In the genomic region with DNA sequence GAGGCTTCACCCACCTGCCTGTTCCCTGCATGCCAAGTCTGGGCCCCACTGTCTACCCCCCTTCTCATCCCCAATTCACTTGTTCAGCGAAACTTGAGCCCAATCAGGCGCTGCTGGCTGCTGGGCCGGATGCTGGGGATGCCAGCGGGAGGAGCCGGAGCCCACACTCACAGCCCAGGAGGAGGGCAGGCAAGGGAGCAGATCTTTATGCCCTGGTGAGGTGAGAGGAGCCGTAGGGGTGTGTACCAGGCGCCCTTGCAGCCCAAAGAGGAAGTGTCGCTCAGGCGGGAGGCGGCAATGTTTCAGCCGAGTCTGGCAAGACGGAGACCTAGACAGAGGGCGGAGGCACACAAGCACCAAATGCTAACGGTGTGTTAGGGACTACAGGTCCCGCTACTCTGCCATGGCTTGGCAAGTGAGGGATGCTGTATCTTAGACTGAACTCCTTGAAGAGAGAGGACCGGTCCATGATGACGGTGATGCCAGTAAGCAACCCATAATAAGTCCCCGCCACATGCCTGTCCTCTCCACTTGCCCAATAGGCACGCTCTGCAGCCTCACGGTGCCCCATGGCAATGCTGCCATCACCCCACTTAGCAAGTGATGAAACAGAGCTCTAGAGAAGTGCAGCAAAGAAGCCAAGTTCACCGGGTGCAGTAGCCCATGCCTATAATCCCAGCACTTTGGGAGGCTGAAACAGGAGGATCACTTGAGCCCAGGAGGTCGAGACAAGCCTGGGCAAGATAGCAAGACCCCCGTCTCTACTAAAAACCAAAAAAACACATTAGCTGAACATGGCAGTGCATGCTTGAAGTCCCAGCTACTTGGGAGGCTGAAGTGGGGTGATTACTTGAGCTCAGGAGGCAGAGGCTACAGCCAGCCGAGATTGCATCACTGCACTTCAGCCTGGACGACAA, we compare ENCODE assay signal across 2 cellular contexts.
TF ChIP-seq lines count a peak whose summit lies in the region.

No MANE protein-coding gene starts in this region.

TF ChIP-seq in SK-N-SH treated with all-trans-retinoic acid at 6 μM for 48 hours, 23 proteins besides CTCF, POLR2A, EP300 and RAD21 (continued from another document):
- TF ChIP-seq, protein P1, sequence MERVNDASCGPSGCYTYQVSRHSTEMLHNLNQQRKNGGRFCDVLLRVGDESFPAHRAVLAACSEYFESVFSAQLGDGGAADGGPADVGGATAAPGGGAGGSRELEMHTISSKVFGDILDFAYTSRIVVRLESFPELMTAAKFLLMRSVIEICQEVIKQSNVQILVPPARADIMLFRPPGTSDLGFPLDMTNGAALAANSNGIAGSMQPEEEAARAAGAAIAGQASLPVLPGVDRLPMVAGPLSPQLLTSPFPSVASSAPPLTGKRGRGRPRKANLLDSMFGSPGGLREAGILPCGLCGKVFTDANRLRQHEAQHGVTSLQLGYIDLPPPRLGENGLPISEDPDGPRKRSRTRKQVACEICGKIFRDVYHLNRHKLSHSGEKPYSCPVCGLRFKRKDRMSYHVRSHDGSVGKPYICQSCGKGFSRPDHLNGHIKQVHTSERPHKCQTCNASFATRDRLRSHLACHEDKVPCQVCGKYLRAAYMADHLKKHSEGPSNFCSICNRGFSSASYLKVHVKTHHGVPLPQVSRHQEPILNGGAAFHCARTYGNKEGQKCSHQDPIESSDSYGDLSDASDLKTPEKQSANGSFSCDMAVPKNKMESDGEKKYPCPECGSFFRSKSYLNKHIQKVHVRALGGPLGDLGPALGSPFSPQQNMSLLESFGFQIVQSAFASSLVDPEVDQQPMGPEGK (CRISPR knock-in tag; IDR thresholded peaks at IDR 0.05; ENCODE audit: borderline replicate concordance) = no peak
- TF ChIP-seq, protein P2, sequence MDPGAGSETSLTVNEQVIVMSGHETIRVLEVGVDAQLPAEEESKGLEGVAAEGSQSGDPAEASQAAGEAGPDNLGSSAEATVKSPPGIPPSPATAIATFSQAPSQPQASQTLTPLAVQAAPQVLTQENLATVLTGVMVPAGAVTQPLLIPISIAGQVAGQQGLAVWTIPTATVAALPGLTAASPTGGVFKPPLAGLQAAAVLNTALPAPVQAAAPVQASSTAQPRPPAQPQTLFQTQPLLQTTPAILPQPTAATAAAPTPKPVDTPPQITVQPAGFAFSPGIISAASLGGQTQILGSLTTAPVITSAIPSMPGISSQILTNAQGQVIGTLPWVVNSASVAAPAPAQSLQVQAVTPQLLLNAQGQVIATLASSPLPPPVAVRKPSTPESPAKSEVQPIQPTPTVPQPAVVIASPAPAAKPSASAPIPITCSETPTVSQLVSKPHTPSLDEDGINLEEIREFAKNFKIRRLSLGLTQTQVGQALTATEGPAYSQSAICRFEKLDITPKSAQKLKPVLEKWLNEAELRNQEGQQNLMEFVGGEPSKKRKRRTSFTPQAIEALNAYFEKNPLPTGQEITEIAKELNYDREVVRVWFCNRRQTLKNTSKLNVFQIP (CRISPR knock-in tag; IDR thresholded peaks at IDR 0.05; ENCODE audit: borderline replicate concordance, low read depth) = no peak
- no peak for TF ChIP-seq CSDC2 (CRISPR knock-in tag; IDR thresholded peaks at IDR 0.05)
- TF ChIP-seq ZFP3 (CRISPR knock-in tag; IDR thresholded peaks at IDR 0.05) = no peak
- no peak for TF ChIP-seq ZNF70 (CRISPR knock-in tag; IDR thresholded peaks at IDR 0.05)
- TF ChIP-seq OSR1 (CRISPR knock-in tag; IDR thresholded peaks at IDR 0.05) = no peak

TF ChIP-seq in SK-N-SH, 30 proteins besides CTCF, POLR2A, EP300 and RAD21 (continued from another document):
- TF ChIP-seq, protein P3, sequence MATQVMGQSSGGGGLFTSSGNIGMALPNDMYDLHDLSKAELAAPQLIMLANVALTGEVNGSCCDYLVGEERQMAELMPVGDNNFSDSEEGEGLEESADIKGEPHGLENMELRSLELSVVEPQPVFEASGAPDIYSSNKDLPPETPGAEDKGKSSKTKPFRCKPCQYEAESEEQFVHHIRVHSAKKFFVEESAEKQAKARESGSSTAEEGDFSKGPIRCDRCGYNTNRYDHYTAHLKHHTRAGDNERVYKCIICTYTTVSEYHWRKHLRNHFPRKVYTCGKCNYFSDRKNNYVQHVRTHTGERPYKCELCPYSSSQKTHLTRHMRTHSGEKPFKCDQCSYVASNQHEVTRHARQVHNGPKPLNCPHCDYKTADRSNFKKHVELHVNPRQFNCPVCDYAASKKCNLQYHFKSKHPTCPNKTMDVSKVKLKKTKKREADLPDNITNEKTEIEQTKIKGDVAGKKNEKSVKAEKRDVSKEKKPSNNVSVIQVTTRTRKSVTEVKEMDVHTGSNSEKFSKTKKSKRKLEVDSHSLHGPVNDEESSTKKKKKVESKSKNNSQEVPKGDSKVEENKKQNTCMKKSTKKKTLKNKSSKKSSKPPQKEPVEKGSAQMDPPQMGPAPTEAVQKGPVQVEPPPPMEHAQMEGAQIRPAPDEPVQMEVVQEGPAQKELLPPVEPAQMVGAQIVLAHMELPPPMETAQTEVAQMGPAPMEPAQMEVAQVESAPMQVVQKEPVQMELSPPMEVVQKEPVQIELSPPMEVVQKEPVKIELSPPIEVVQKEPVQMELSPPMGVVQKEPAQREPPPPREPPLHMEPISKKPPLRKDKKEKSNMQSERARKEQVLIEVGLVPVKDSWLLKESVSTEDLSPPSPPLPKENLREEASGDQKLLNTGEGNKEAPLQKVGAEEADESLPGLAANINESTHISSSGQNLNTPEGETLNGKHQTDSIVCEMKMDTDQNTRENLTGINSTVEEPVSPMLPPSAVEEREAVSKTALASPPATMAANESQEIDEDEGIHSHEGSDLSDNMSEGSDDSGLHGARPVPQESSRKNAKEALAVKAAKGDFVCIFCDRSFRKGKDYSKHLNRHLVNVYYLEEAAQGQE (IDR thresholded peaks at IDR 0.05; ENCODE audit: low read depth, low read length) = no peak
- TF ChIP-seq NFIC (IDR thresholded peaks at IDR 0.05; ENCODE audit: borderline replicate concordance) (no peak), SIN3A (IDR thresholded peaks at IDR 0.05; ENCODE audit: borderline replicate concordance, low read depth, low read length) (no peak), ELF1 (IDR thresholded peaks at IDR 0.05) (no peak), TEAD4 (IDR thresholded peaks at IDR 0.05; ENCODE audit: borderline replicate concordance, insufficient read depth) (no peak)
- TF ChIP-seq, protein P4, sequence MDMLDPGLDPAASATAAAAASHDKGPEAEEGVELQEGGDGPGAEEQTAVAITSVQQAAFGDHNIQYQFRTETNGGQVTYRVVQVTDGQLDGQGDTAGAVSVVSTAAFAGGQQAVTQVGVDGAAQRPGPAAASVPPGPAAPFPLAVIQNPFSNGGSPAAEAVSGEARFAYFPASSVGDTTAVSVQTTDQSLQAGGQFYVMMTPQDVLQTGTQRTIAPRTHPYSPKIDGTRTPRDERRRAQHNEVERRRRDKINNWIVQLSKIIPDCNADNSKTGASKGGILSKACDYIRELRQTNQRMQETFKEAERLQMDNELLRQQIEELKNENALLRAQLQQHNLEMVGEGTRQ (IDR thresholded peaks at IDR 0.05; ENCODE audit: borderline replicate concordance, low read depth, low read length) = no peak
TF ChIP-seq in SK-N-SH: peak in this region for 0.
